15 cellular contexts compared by ENCODE assay signal in the genomic region with DNA sequence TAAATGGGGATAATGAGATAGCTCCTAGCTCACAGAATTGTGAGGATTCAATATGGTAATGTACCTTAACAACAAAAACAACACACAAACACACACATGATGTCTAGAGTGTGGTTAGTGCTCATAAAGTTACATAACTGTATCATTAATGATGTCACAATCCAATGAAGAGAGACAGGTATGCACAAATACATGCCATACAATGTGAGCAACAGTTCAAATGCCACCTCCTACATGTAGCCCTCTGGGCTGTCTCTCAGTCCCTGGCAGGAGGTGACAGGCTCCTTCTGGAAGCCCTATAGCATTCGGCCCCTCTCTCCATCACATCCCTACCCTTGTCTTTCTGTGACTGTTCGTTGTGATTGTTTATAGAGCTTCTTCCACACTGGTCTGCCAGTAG. TPM values are rescaled to one million over a fixed set of nuclear protein-coding genes. Genes with fewer than 3 reads are reported as not detected.
DNase-seq lines count a peak whose midpoint lies in the region; ATAC-seq, FAIRE-seq and TF ChIP-seq lines count a peak whose summit lies in the region.
"Had no signal": no experiment of that assay in that cellular context is flagged by ENCODE, and none has a peak within 500 bp of the region (broad histone marks: within the 10 kb centered on the region; RNA-seq: fewer than 3 reads in every experiment).

No MANE protein-coding gene starts in this region.

- no peak overlapping the region for H3K14ac ChIP-seq in H1 (ENCODE audit: insufficient read length)

- H3K79me1 ChIP-seq in H1 (ENCODE audit: low read depth, low read length), result no peaks in the 10 kb centered on the region

- no peaks in the 10 kb centered on the region for H3K9me3 ChIP-seq in A549
- H3K9me3 ChIP-seq in HEK293 (ENCODE audit: control insufficient read depth, insufficient read depth, low read depth, low read length), result no peaks in the 10 kb centered on the region
- no peaks in the 10 kb centered on the region for H3K9me3 ChIP-seq in H1 (ENCODE audit: insufficient read depth in 2 of 2, low read depth in 1 of 2, low read length in 1 of 2)
- H3K9me3 ChIP-seq in osteoblast (ENCODE audit: low read depth, low read length), result no peaks in the 10 kb centered on the region
- H3K9me3 ChIP-seq in adrenal gland (replicated peaks in 1 of 3), result no peaks in the 10 kb centered on the region
- H3K9me3 ChIP-seq: BLaER1, heart right ventricle had no signal

- H3K79me2 ChIP-seq in H1 (ENCODE audit: control insufficient read depth in 1 of 2, insufficient read depth in 2 of 2, low read length in 2 of 2) (no peaks in the 10 kb centered on the region), osteoblast (ENCODE audit: insufficient read depth, low read length) (no peaks in the 10 kb centered on the region)

- H3K27me3 ChIP-seq in H1 (replicated peaks in 1 of 4; ENCODE audit: control insufficient read depth in 3 of 4, extremely low read depth in 1 of 4, insufficient read depth in 3 of 4, low read length in 3 of 4), result no peaks in the 10 kb centered on the region
- no peaks in the 10 kb centered on the region for H3K27me3 ChIP-seq in osteoblast (ENCODE audit: insufficient read depth, low read length)
- no peaks in the 10 kb centered on the region for H3K27me3 ChIP-seq in adrenal gland
- H3K27me3 ChIP-seq: BLaER1, heart right ventricle had no signal

- H3K4me3 ChIP-seq in A549 (no peak overlapping the region), HEK293 (ENCODE audit: low read depth, low read length) (no peak overlapping the region), H1 (ENCODE audit: extremely low read depth in 1 of 4, insufficient read depth in 2 of 4, low read depth in 3 of 4, low read length in 4 of 4) (no peak overlapping the region), osteoblast (ENCODE audit: insufficient read depth, low read length) (no peak overlapping the region), adrenal gland (no peak overlapping the region)
- H3K4me3 ChIP-seq: BLaER1, heart right ventricle had no signal

- H2BK15ac ChIP-seq in H1 (ENCODE audit: low read length), result no peak overlapping the region

- peak overlapping the region; percentile 84; the same call in 1 of the 2 replicates for H2BK5ac ChIP-seq in H1 (ENCODE audit: low read depth, low read length)

- H3K4ac ChIP-seq in H1 (replicated peaks; ENCODE audit: insufficient read length, low read depth, low read length), result peak overlapping the region; percentile 70

- H2AFZ ChIP-seq in H1 (ENCODE audit: low read length) (no peak overlapping the region), osteoblast (ENCODE audit: low read length) (no peak overlapping the region)

- H2AK5ac ChIP-seq in H1 (ENCODE audit: low read depth, low read length), result 0 out of 2 replicates have a peak overlapping the region, but pooled peaks have one; percentile 47

- H3K4me1 ChIP-seq in A549 (peaks cover 43% of the 10 kb centered on the region), HEK293 (ENCODE audit: control insufficient read depth, insufficient read depth, low read length) (no peaks in the 10 kb centered on the region), H1 (replicated peaks in 1 of 4; ENCODE audit: control insufficient read depth in 3 of 4, insufficient read depth in 4 of 4, low read length in 3 of 4) (peaks cover 16 to 24% (median 20%) of the 10 kb centered on the region in 4 experiments), osteoblast (ENCODE audit: insufficient read depth, low read length) (peaks cover 4% of the 10 kb centered on the region), adrenal gland (replicated peaks in 1 of 2) (peaks cover 8 to 20% of the 10 kb centered on the region in 2 donors)

- peak overlapping the region; percentile 2; the same call in 1 of the 2 replicates for H2BK12ac ChIP-seq in H1 (ENCODE audit: low read depth, low read length)

- FAIRE-seq in A549 (lab: Jason Lieb, UNC) (no peak), H1 (lab: Jason Lieb, UNC) (no peak)

- no peaks in the 10 kb centered on the region for H4K20me1 ChIP-seq in H1 (replicated peaks in 1 of 2; ENCODE audit: control insufficient read depth in 1 of 2, insufficient read depth in 2 of 2, low read length in 2 of 2)
- H4K20me1 ChIP-seq in osteoblast (ENCODE audit: insufficient read depth, low read length), result no peaks in the 10 kb centered on the region
- H4K20me1 ChIP-seq: BLaER1 had no signal

- POLR2A ChIA-PET in A549 (lab: Yijun Ruan, JAX), result interaction anchor here (0.6 to 1.9 kb wide), 2 partner anchors 8 to 784 kb away, joined by 3 to 7 read pairs; a partner anchor contains a TSS
- POLR2A ChIA-PET in HEK293 (lab: Yijun Ruan, JAX), result interaction anchor here (0.6 to 2.3 kb wide), 5 partner anchors 8 to 90 kb away, joined by 3 to 19 read pairs (median 3); a partner anchor contains a TSS
- POLR2A ChIA-PET in H1 (lab: Charles Lee; ENCODE audit: partially characterized antibody), result interaction anchor here (0.7 to 9.8 kb wide), 12 partner anchors 11 to 93 kb away, joined by 3 to 150 read pairs (median 5); a partner anchor contains a TSS

- no peak overlapping the region for H3K23ac ChIP-seq in H1 (ENCODE audit: insufficient read length)

- H4K5ac ChIP-seq in H1 (ENCODE audit: insufficient read length, low read depth, low read length), result no peak overlapping the region

- H3K4me2 ChIP-seq in A549 (no peak overlapping the region), H1 (ENCODE audit: insufficient read depth in 1 of 2, low read depth in 2 of 2, low read length in 2 of 2) (no peak overlapping the region), osteoblast (ENCODE audit: insufficient read depth, low read length) (no peak overlapping the region)

- 92% methylated on average over 2 of the region's 2 CpGs for WGBS in A549 (ENCODE audit: missing lambda C conversion rate)
- WGBS in H1 (ENCODE audit: extremely low coverage in 1 of 2, insufficient coverage in 1 of 2, insufficient read length in 1 of 2, insufficient replicate concordance in 2 of 2, low coverage in 1 of 2, low lambda C conversion rate in 2 of 2, missing lambda C conversion rate in 1 of 2), 2 experiments, result 79% methylated on average over 2 of the region's 2 CpGs; no CpG with 5 or more reads in 1 of the 2 experiments
- 77 to 96% (median 93%) methylated on average over 2 of the region's 2 CpGs for WGBS in adrenal gland, 4 donors

- TF ChIP-seq RAD21 in A549 (conservative IDR thresholded peaks at IDR 0.05 in 1 of 2, IDR thresholded peaks at IDR 0.05 in 1 of 2) (no peak), H1 (IDR thresholded peaks at IDR 0.05 in 1 of 2, conservative IDR thresholded peaks at IDR 0.05 in 1 of 2; ENCODE audit: low read depth in 2 of 2, low read length in 2 of 2) (no peak)

- no peak for TF ChIP-seq CTCF in A549 (IDR thresholded peaks at IDR 0.05)
- TF ChIP-seq CTCF in HEK293 (tag by site-specific recombination; IDR thresholded peaks at IDR 0.05), result no peak
- TF ChIP-seq CTCF in H1 (IDR thresholded peaks at IDR 0.05; ENCODE audit: control extremely low read depth in 1 of 3, insufficient read depth in 1 of 3, low read depth in 1 of 3, low read length in 3 of 3), result no peak
- TF ChIP-seq CTCF in osteoblast (IDR thresholded peaks at IDR 0.05; ENCODE audit: extremely low read depth, low read depth, low read length), result no peak
- no peak for TF ChIP-seq CTCF in adrenal gland (IDR thresholded peaks at IDR 0.05)

- H3K23me2 ChIP-seq in H1 (ENCODE audit: low read depth, low read length), result no peaks in the 10 kb centered on the region

- CTCF ChIA-PET in A549 (lab: Yijun Ruan, JAX) (interaction anchor here (0.7 to 5.3 kb wide), 8 partner anchors 9 to 80 kb away, joined by 3 to 23 read pairs (median 5); no protein-coding TSS in a partner anchor), HEK293 (lab: Yijun Ruan, JAX) (interaction anchor here (0.6 to 5.0 kb wide), 6 partner anchors 9 to 67 kb away, joined by 3 to 26 read pairs (median 6); no protein-coding TSS in a partner anchor), H1 (lab: Charles Lee; ENCODE audit: partially characterized antibody) (interaction anchor here (1.0 to 15.4 kb wide), 12 partner anchors 8 to 353 kb away, joined by 3 to 158 read pairs (median 6); a partner anchor contains a TSS)

- H2BK20ac ChIP-seq in H1 (ENCODE audit: low read length), result peak overlapping the region; percentile 1; the same call in 1 of the 2 replicates

- peak overlapping the region; percentile 71 to 83 for H3K27ac ChIP-seq in A549
- no peak overlapping the region for H3K27ac ChIP-seq in HEK293 (ENCODE audit: extremely low read depth, low read depth, low read length)
- no peak overlapping the region for H3K27ac ChIP-seq in H1 (ENCODE audit: low read depth, low read length)
- H3K27ac ChIP-seq in osteoblast (ENCODE audit: low read depth, low read length), result no peak overlapping the region
- H3K27ac ChIP-seq in adrenal gland, result no peak overlapping the region

- peak overlapping the region; percentile 24 for H2BK120ac ChIP-seq in H1 (replicated peaks; ENCODE audit: low read depth, low read length)

- peak overlapping the region; percentile 19; the same call in 1 of the 2 replicates for H3K18ac ChIP-seq in H1 (ENCODE audit: extremely low read depth, low read length)

- TF ChIP-seq POLR2A in A549 (IDR thresholded peaks at IDR 0.05; ENCODE audit: low read length) (no peak), H1 (IDR thresholded peaks at IDR 0.05; ENCODE audit: control extremely low read depth in 1 of 2, low read depth in 2 of 2, low read length in 2 of 2) (no peak), adrenal gland (IDR thresholded peaks at IDR 0.05) (no peak)

- H3K9ac ChIP-seq in H1 (replicated peaks in 1 of 4; ENCODE audit: extremely low read depth in 1 of 4, low read depth in 3 of 4, low read length in 3 of 4), result no peak overlapping the region

- intact Hi-C loops in posterior vena cava (cut with DNase I) (no loop called here), adrenal gland (cut with DNase I) (no loop called here)

- H3K36me3 ChIP-seq in HEK293 (ENCODE audit: control insufficient read depth in 2 of 2, insufficient read depth in 1 of 2, low read length in 2 of 2), result peaks cover 0 to 2% of the 10 kb centered on the region in 2 experiments; a peak in 1 of 3 replicates
- H3K36me3 ChIP-seq in H1 (ENCODE audit: control insufficient read depth in 2 of 4, insufficient read depth in 4 of 4, low read length in 3 of 4), result no peaks in the 10 kb centered on the region; a peak in 2 of 8 replicates
- no peaks in the 10 kb centered on the region for H3K36me3 ChIP-seq in osteoblast (ENCODE audit: insufficient read depth, low read length)
- H3K36me3 ChIP-seq in adrenal gland (replicated peaks in 1 of 2), result no peaks in the 10 kb centered on the region
- H3K36me3 ChIP-seq: heart right ventricle had no signal

- peak overlapping the region; percentile 50 for H4K91ac ChIP-seq in H1 (replicated peaks; ENCODE audit: insufficient read length, low read length)

- H4K8ac ChIP-seq in H1 (ENCODE audit: extremely low read depth, insufficient read depth, low read length), result no peak overlapping the region

- no peak for DNase-seq in A549 (ENCODE audit: low read depth in 1 of 2, low spot score in 1 of 2)
- DNase-seq in H1 (ENCODE audit: low read depth in 1 of 2, low spot score in 2 of 2), result no peak
- DNase-seq in osteoblast (ENCODE audit: insufficient read length, low spot score, missing footprints), result peak; percentile 50
- DNase-seq in posterior vena cava (ENCODE audit: low spot score), result no peak
- no peak for DNase-seq in NCI-H748 treated with DMSO at 0.1 percent for 48 hours (lab: John Stamatoyannopoulos, UW)
- no peak for DNase-seq in LoVo (ENCODE audit: low spot score)
- DNase-seq in adrenal gland, result no peak
- DNase-seq: activated CD4-positive, alpha-beta memory T cell treated with anti-CD3 and anti-CD28 coated beads, Interleukin-2, amount 10 ng/mL, durations not matched to agents 7 days and 5 days; effector CD8-positive, alpha-beta T cell; GF-D8; heart right ventricle; T-helper 2 cell had no signal

- no peak for TF ChIP-seq EP300 in A549 (IDR thresholded peaks at IDR 0.05)
- TF ChIP-seq EP300 in H1 (IDR thresholded peaks at IDR 0.05; ENCODE audit: borderline replicate concordance in 1 of 2, low read depth in 2 of 2, low read length in 2 of 2), result no peak

- ATAC-seq in A549, result peak in 1 of 2 experiments; percentile 9; a peak in 3 of 6 replicates
- ATAC-seq: heart right ventricle had no signal

- no peak overlapping the region for H3K56ac ChIP-seq in H1 (replicated peaks; ENCODE audit: insufficient read length, low read depth, low read length)

RNA-seq across cellular contexts. Expression of a gene that starts 8.3 kb away (rescaled TPM):
- 10.4 and 11.1 TPM in 2 replicates for polyA plus RNA-seq in A549 (2011; rRNA removed)
- polyA plus RNA-seq in A549 (2012; cell fraction: cytosol; rRNA removed), result 8.1 and 13.2 TPM in 2 replicates
- polyA plus RNA-seq in A549 (2012; cell fraction: nucleus; rRNA removed), result 18.0 and 23.4 TPM in 2 replicates
- polyA plus RNA-seq in A549 (2017; fragmentation: RNase III; extraction: RNeasy Plus Mini Kit Qiagen cat#74134 plus additional on column Dnase treatment), result 16.1 to 19.0 TPM (median 18.6 TPM) in 3 replicates
- 18.0 and 19.1 TPM in 2 replicates for polyA minus RNA-seq in A549 (2011; rRNA and poly(A)+ RNA removed)
- 25.8 and 32.1 TPM in 2 replicates for total RNA-seq in H1 (2021; fragmentation: NEBNext Ultra II Directional; extraction: Animal tissue kit (Norgen Biotek cat#: 25700))
- polyA plus RNA-seq in H1 (2011; rRNA removed), result 17.7 and 23.4 TPM in 2 replicates
- 14.9 TPM for polyA plus RNA-seq in H1 (2011; cell fraction: cytosol; rRNA removed)
- 22.0 TPM for polyA plus RNA-seq in H1 (2011; cell fraction: nucleus; rRNA removed)
- polyA plus RNA-seq in H1 (2012, experiment 1 of 2), result 15.6 to 22.2 TPM (median 20.4 TPM) in 4 replicates
- polyA plus RNA-seq in H1 (2012, experiment 2 of 2), result 17.6 TPM
- polyA plus RNA-seq in H1 (2013, experiment 1 of 2), result 14.6 TPM
- 15.0 TPM for polyA plus RNA-seq in H1 (2013, experiment 2 of 2)
- 19.8 and 22.6 TPM in 2 replicates for polyA minus RNA-seq in H1 (2011; rRNA and poly(A)+ RNA removed)
- polyA minus RNA-seq in H1 (2011; cell fraction: cytosol; rRNA and poly(A)+ RNA removed), result 31.2 TPM
- 15.0 TPM for polyA minus RNA-seq in H1 (2011; cell fraction: nucleus; rRNA and poly(A)+ RNA removed)
- 29.5 and 36.9 TPM in 2 replicates for total RNA-seq in osteoblast
- total RNA-seq in posterior vena cava, result 10 to 100 TPM; 77.0 to 80.8 TPM
- total RNA-seq in adrenal gland, result 10 to 100 TPM; 14.5 to 25.2 (median 17.7) TPM
- polyA plus RNA-seq in adrenal gland, result 10 to 100 TPM in 1 of 3 donors, 1 to 10 TPM in 2; 5.7 to 14.0 (median 6.6) TPM

RNA-seq across cellular contexts. Expression of a gene that starts 48.6 kb away (rescaled TPM):
- polyA plus RNA-seq in A549 (2011; rRNA removed) (423 and 493 TPM in 2 replicates), A549 (2017; fragmentation: RNase III; extraction: RNeasy Plus Mini Kit Qiagen cat#74134 plus additional on column Dnase treatment) (212 to 222 TPM (median 218 TPM) in 3 replicates), H1 (2011; rRNA removed) (588 and 886 TPM in 2 replicates), adrenal gland (100 to 1,000 TPM; 210 to 425 (median 291) TPM)
- polyA plus RNA-seq in A549 (2012; cell fraction: cytosol; rRNA removed), result 206 and 272 TPM in 2 replicates
- polyA plus RNA-seq in A549 (2012; cell fraction: nucleus; rRNA removed), result 133 and 171 TPM in 2 replicates
- 412 and 554 TPM in 2 replicates for polyA minus RNA-seq in A549 (2011; rRNA and poly(A)+ RNA removed)
- total RNA-seq in H1 (2021; fragmentation: NEBNext Ultra II Directional; extraction: Animal tissue kit (Norgen Biotek cat#: 25700)), result 622 and 639 TPM in 2 replicates
- polyA plus RNA-seq in H1 (2011; cell fraction: cytosol; rRNA removed), result 739 TPM
- 433 TPM for polyA plus RNA-seq in H1 (2011; cell fraction: nucleus; rRNA removed)
- polyA plus RNA-seq in H1 (2012, experiment 1 of 2), result 891 to 952 TPM (median 929 TPM) in 4 replicates
- polyA plus RNA-seq in H1 (2012, experiment 2 of 2), result 202 TPM
- polyA plus RNA-seq in H1 (2013, experiment 1 of 2), result 533 TPM
- polyA plus RNA-seq in H1 (2013, experiment 2 of 2), result 561 TPM
- polyA minus RNA-seq in H1 (2011; rRNA and poly(A)+ RNA removed), result 1,196 and 1,601 TPM in 2 replicates
- 274 TPM for polyA minus RNA-seq in H1 (2011; cell fraction: cytosol; rRNA and poly(A)+ RNA removed)
- 247 TPM for polyA minus RNA-seq in H1 (2011; cell fraction: nucleus; rRNA and poly(A)+ RNA removed)
- total RNA-seq in osteoblast (280 and 330 TPM in 2 replicates), posterior vena cava (100 to 1,000 TPM; 260 to 267 TPM), adrenal gland (100 to 1,000 TPM; 188 to 474 (median 396) TPM)

RNA-seq across cellular contexts. Expression of a gene that starts 53.7 kb away (rescaled TPM):
- polyA plus RNA-seq in A549 (2011; rRNA removed) (13.2 and 15.2 TPM in 2 replicates), A549 (2017; fragmentation: RNase III; extraction: RNeasy Plus Mini Kit Qiagen cat#74134 plus additional on column Dnase treatment) (19.3 to 21.8 TPM (median 21.1 TPM) in 3 replicates), H1 (2011; rRNA removed) (16.7 and 18.8 TPM in 2 replicates), adrenal gland (10 to 100 TPM; 32.9 to 44.1 (median 40.6) TPM)
- 27.2 and 35.3 TPM in 2 replicates for polyA plus RNA-seq in A549 (2012; cell fraction: cytosol; rRNA removed)
- 50.3 and 76.5 TPM in 2 replicates for polyA plus RNA-seq in A549 (2012; cell fraction: nucleus; rRNA removed)
- 14.0 and 17.0 TPM in 2 replicates for polyA minus RNA-seq in A549 (2011; rRNA and poly(A)+ RNA removed)
- 13.3 and 13.7 TPM in 2 replicates for total RNA-seq in H1 (2021; fragmentation: NEBNext Ultra II Directional; extraction: Animal tissue kit (Norgen Biotek cat#: 25700))
- 22.3 TPM for polyA plus RNA-seq in H1 (2011; cell fraction: cytosol; rRNA removed)
- 26.7 TPM for polyA plus RNA-seq in H1 (2011; cell fraction: nucleus; rRNA removed)
- polyA plus RNA-seq in H1 (2012, experiment 1 of 2), result 9.5 to 15.4 TPM (median 13.8 TPM) in 4 replicates
- polyA plus RNA-seq in H1 (2012, experiment 2 of 2), result 11.9 TPM
- polyA plus RNA-seq in H1 (2013, experiment 1 of 2), result 12.3 TPM
- 12.1 TPM for polyA plus RNA-seq in H1 (2013, experiment 2 of 2)
- 8.4 and 11.3 TPM in 2 replicates for polyA minus RNA-seq in H1 (2011; rRNA and poly(A)+ RNA removed)
- 12.0 TPM for polyA minus RNA-seq in H1 (2011; cell fraction: cytosol; rRNA and poly(A)+ RNA removed)
- 10.5 TPM for polyA minus RNA-seq in H1 (2011; cell fraction: nucleus; rRNA and poly(A)+ RNA removed)
- total RNA-seq in osteoblast (20.6 and 23.9 TPM in 2 replicates), posterior vena cava (10 to 100 TPM; 13.3 to 15.1 TPM), adrenal gland (100 to 1,000 TPM in 1 of 8 donors, 10 to 100 TPM in 7; 24.0 to 114 (median 42.2) TPM)

RNA-seq across cellular contexts. Expression of a gene that starts 55.6 kb away (rescaled TPM):
- 0.49 and 0.52 TPM in 2 replicates for polyA plus RNA-seq in A549 (2011; rRNA removed)
- polyA plus RNA-seq in A549 (2012; cell fraction: cytosol; rRNA removed), result 0.28 and 0.35 TPM in 2 replicates
- polyA plus RNA-seq in A549 (2012; cell fraction: nucleus; rRNA removed), result 0.23 and 0.71 TPM in 2 replicates
- 0.26 to 0.37 TPM (median 0.26 TPM) in 3 replicates for polyA plus RNA-seq in A549 (2017; fragmentation: RNase III; extraction: RNeasy Plus Mini Kit Qiagen cat#74134 plus additional on column Dnase treatment)
- polyA minus RNA-seq in A549 (2011; rRNA and poly(A)+ RNA removed), result 0.33 and 0.49 TPM in 2 replicates
- 0.21 and 0.54 TPM in 2 replicates for total RNA-seq in H1 (2021; fragmentation: NEBNext Ultra II Directional; extraction: Animal tissue kit (Norgen Biotek cat#: 25700))
- polyA plus RNA-seq in H1 (2011; rRNA removed), result 0.50 and 0.71 TPM in 2 replicates
- 0.62 TPM for polyA plus RNA-seq in H1 (2011; cell fraction: cytosol; rRNA removed)
- 0.90 TPM for polyA plus RNA-seq in H1 (2011; cell fraction: nucleus; rRNA removed)
- polyA plus RNA-seq in H1 (2012, experiment 1 of 2), result 0.70 to 0.97 TPM (median 0.76 TPM) in 4 replicates
- 0.70 TPM for polyA plus RNA-seq in H1 (2012, experiment 2 of 2)
- polyA plus RNA-seq in H1 (2013, experiment 1 of 2), result 0.59 TPM
- 0.77 TPM for polyA plus RNA-seq in H1 (2013, experiment 2 of 2)
- 0.28 and 0.51 TPM in 2 replicates for polyA minus RNA-seq in H1 (2011; rRNA and poly(A)+ RNA removed)
- polyA minus RNA-seq in H1 (2011; cell fraction: cytosol; rRNA and poly(A)+ RNA removed), result not detected
- polyA minus RNA-seq in H1 (2011; cell fraction: nucleus; rRNA and poly(A)+ RNA removed), result not detected
- total RNA-seq in osteoblast, result 0.29 and 0.72 TPM in 2 replicates
- under 1 TPM; 0.32 to 0.33 TPM for total RNA-seq in posterior vena cava
- total RNA-seq in adrenal gland, result 1 to 10 TPM in 2 of 8 donors, under 1 TPM in 4, not detected in 2; 0.57 to 1.2 (median 0.81) TPM
- polyA plus RNA-seq in adrenal gland, result under 1 TPM; 0.40 to 0.68 (median 0.47) TPM
- total RNA-seq: activated CD4-positive, alpha-beta memory T cell treated with anti-CD3 and anti-CD28 coated beads, Interleukin-2, amount 10 ng/mL, durations not matched to agents 7 days and 5 days; liver had no signal

RNA-seq across cellular contexts. Expression of a gene that starts 55.7 kb away (rescaled TPM):
- polyA plus RNA-seq in A549 (2011; rRNA removed) (59.1 and 90.0 TPM in 2 replicates), A549 (2017; fragmentation: RNase III; extraction: RNeasy Plus Mini Kit Qiagen cat#74134 plus additional on column Dnase treatment) (180 to 194 TPM (median 183 TPM) in 3 replicates), H1 (2011; rRNA removed) (176 and 193 TPM in 2 replicates), adrenal gland (100 to 1,000 TPM in 2 of 3 donors, 10 to 100 TPM in 1; 74.2 to 205 (median 123) TPM)
- polyA plus RNA-seq in A549 (2012; cell fraction: cytosol; rRNA removed), result 193 and 287 TPM in 2 replicates
- 77.2 and 81.6 TPM in 2 replicates for polyA plus RNA-seq in A549 (2012; cell fraction: nucleus; rRNA removed)
- 20.3 and 21.3 TPM in 2 replicates for polyA minus RNA-seq in A549 (2011; rRNA and poly(A)+ RNA removed)
- 150 and 160 TPM in 2 replicates for total RNA-seq in H1 (2021; fragmentation: NEBNext Ultra II Directional; extraction: Animal tissue kit (Norgen Biotek cat#: 25700))
- 218 TPM for polyA plus RNA-seq in H1 (2011; cell fraction: cytosol; rRNA removed)
- polyA plus RNA-seq in H1 (2011; cell fraction: nucleus; rRNA removed), result 122 TPM
- polyA plus RNA-seq in H1 (2012, experiment 1 of 2), result 205 to 242 TPM (median 231 TPM) in 4 replicates
- polyA plus RNA-seq in H1 (2012, experiment 2 of 2), result 111 TPM
- polyA plus RNA-seq in H1 (2013, experiment 1 of 2), result 192 TPM
- 197 TPM for polyA plus RNA-seq in H1 (2013, experiment 2 of 2)
- 15.5 and 27.1 TPM in 2 replicates for polyA minus RNA-seq in H1 (2011; rRNA and poly(A)+ RNA removed)
- polyA minus RNA-seq in H1 (2011; cell fraction: cytosol; rRNA and poly(A)+ RNA removed), result 61.7 TPM
- polyA minus RNA-seq in H1 (2011; cell fraction: nucleus; rRNA and poly(A)+ RNA removed), result 25.0 TPM
- total RNA-seq in osteoblast (14.8 and 18.6 TPM in 2 replicates), posterior vena cava (10 to 100 TPM; 46.5 to 60.2 TPM), adrenal gland (100 to 1,000 TPM in 1 of 8 donors, 10 to 100 TPM in 7; 39.7 to 111 (median 83.5) TPM)

Comparison
In these comparisons a context has a peak if more than half of its experiments do, and no peak if none do; other contexts are left out.
1. H3K27ac ChIP-seq: peak in A549 (2 of 2); none in HEK293 (single experiment), H1 (single experiment), osteoblast (single experiment) and adrenal gland (0 of 5).